ENCODE assay signal across 25 cellular contexts in genomic region chr2:72963423-72964145, GRCh38. TPM values are rescaled to one million over a fixed set of nuclear protein-coding genes. Genes with fewer than 3 reads are reported as not detected.
DNase-seq lines count a peak whose midpoint lies in the region; ATAC-seq and TF ChIP-seq lines count a peak whose summit lies in the region.
"Had no signal": no experiment of that assay in that cellular context is flagged by ENCODE, and none has a peak within 500 bp of the region (broad histone marks: within the 10 kb centered on the region; RNA-seq: fewer than 3 reads in every experiment).

No MANE protein-coding gene starts in this region.

- no peak overlapping the region for H3K4me3 ChIP-seq in H7 (ENCODE audit: insufficient read depth, low read depth, low read length)
- H3K4me3 ChIP-seq in SK-N-SH (ENCODE audit: low read depth in 2 of 2, low read length in 1 of 2) = no peak overlapping the region
- no peak overlapping the region for H3K4me3 ChIP-seq in neural progenitor cell
- no peak overlapping the region for H3K4me3 ChIP-seq in naive thymus-derived CD4-positive, alpha-beta T cell (ENCODE audit: low read length)
- H3K4me3 ChIP-seq: colonic mucosa, Peyer's patch, thoracic aorta had no signal

- intact Hi-C loops in naive thymus-derived CD4-positive, alpha-beta T cell (cut with micrococcal nuclease) = no loop called here

- H3K36me3 Mint-ChIP-seq in neural progenitor cell (peaks cover 3% of the 10 kb centered on the region), type B pancreatic cell (no peaks in the 10 kb centered on the region)
- no peaks in the 10 kb centered on the region for H3K36me3 Mint-ChIP-seq in activated naive CD8-positive, alpha-beta T cell treated with anti-CD3 and anti-CD28 coated beads, Interleukin-2, amount 50 U/mL, for 24 hours (ENCODE audit: low read depth)
- no peaks in the 10 kb centered on the region for H3K36me3 Mint-ChIP-seq in naive thymus-derived CD4-positive, alpha-beta T cell

- WGBS in SK-N-SH (ENCODE audit: low lambda C conversion rate) = 92% methylated on average over 10 of the region's 10 CpGs

- H3K36me3 ChIP-seq in H7 (replicated peaks; ENCODE audit: control insufficient read depth, insufficient read depth, low read length) (no peaks in the 10 kb centered on the region; the same call in 1 of the 2 replicates), SK-N-SH (replicated peaks in 1 of 2; ENCODE audit: control insufficient read depth in 1 of 2, insufficient read depth in 2 of 2, low read length in 1 of 2) (peaks cover 0 to 3% of the 10 kb centered on the region in 2 experiments), neural progenitor cell (no peaks in the 10 kb centered on the region)
- H3K36me3 ChIP-seq in naive thymus-derived CD4-positive, alpha-beta T cell (ENCODE audit: control insufficient read depth in 2 of 3, insufficient read depth in 3 of 3, low read length in 3 of 3) = no peaks in the 10 kb centered on the region
- H3K36me3 ChIP-seq: brain microvascular endothelial cell, colonic mucosa, Peyer's patch, thoracic aorta had no signal

- no peak overlapping the region for H2AFZ ChIP-seq in SK-N-SH (ENCODE audit: low read depth)
- H2AFZ ChIP-seq in neural progenitor cell (replicated peaks) = no peak overlapping the region

- TF ChIP-seq EP300 in SK-N-SH (IDR thresholded peaks at IDR 0.05; ENCODE audit: borderline replicate concordance in 1 of 2, low read depth in 1 of 2, low read length in 1 of 2) = no peak

- no peaks in the 10 kb centered on the region for H3K9me2 ChIP-seq in SK-N-SH

- CTCF ChIA-PET in SK-N-SH (lab: Yijun Ruan, JAX) = interaction anchor here (0.7 to 3.3 kb wide), 9 partner anchors 9 to 249 kb away, joined by 3 to 33 read pairs (median 5); partner anchors contain the start of gene SPR
- CTCF ChIA-PET in naive thymus-derived CD4-positive, alpha-beta T cell (lab: Charles Lee) = no interaction called here

- no peak overlapping the region for H3K27ac Mint-ChIP-seq in neural progenitor cell
- no peak overlapping the region for H3K27ac Mint-ChIP-seq in activated naive CD8-positive, alpha-beta T cell treated with anti-CD3 and anti-CD28 coated beads, Interleukin-2, amount 50 U/mL, for 24 hours
- H3K27ac Mint-ChIP-seq in naive thymus-derived CD4-positive, alpha-beta T cell = no peak overlapping the region
- no peak overlapping the region for H3K27ac Mint-ChIP-seq in type B pancreatic cell
- H3K27ac Mint-ChIP-seq: activated naive CD8-positive, alpha-beta T cell had no signal

- no peaks in the 10 kb centered on the region for H4K20me1 ChIP-seq in SK-N-SH (ENCODE audit: insufficient read depth)
- no peaks in the 10 kb centered on the region for H4K20me1 ChIP-seq in neural progenitor cell (ENCODE audit: low read depth)

- H3K79me2 ChIP-seq in SK-N-SH (ENCODE audit: insufficient read depth) (no peaks in the 10 kb centered on the region), neural progenitor cell (ENCODE audit: low read depth) (no peaks in the 10 kb centered on the region)

- H3K27me3 ChIP-seq in H7 (ENCODE audit: control insufficient read depth, insufficient read depth, low read length) (no peaks in the 10 kb centered on the region), SK-N-SH (ENCODE audit: insufficient read depth) (no peaks in the 10 kb centered on the region), neural progenitor cell (no peaks in the 10 kb centered on the region)
- no peaks in the 10 kb centered on the region for H3K27me3 ChIP-seq in naive thymus-derived CD4-positive, alpha-beta T cell (ENCODE audit: control insufficient read depth in 2 of 2, insufficient read depth in 2 of 2, low read length in 2 of 2)
- H3K27me3 ChIP-seq: brain microvascular endothelial cell, colonic mucosa, neutrophil, Peyer's patch had no signal

- no peak for ATAC-seq in activated naive CD8-positive, alpha-beta T cell treated with anti-CD3 and anti-CD28 coated beads, Interleukin-2, amount 50 U/mL, for 24 hours
- no peak for ATAC-seq in naive thymus-derived CD4-positive, alpha-beta T cell
- ATAC-seq in GM18909 (IDR thresholded peaks at IDR 0.05; ENCODE audit: poor library complexity, unreplicated experiment) = no peak
- ATAC-seq: activated CD4-positive, CD25-positive, alpha-beta regulatory T cell treated with anti-CD3 and anti-CD28 coated beads, Interleukin-2, amount 50 U/mL, for 24 hours; left colon had no signal

- H3K9me3 ChIP-seq in SK-N-SH (no peaks in the 10 kb centered on the region), neural progenitor cell (ENCODE audit: low read depth) (no peaks in the 10 kb centered on the region)
- no peaks in the 10 kb centered on the region for H3K9me3 ChIP-seq in naive thymus-derived CD4-positive, alpha-beta T cell (ENCODE audit: control insufficient read depth in 2 of 3, low read length in 3 of 3)
- H3K9me3 ChIP-seq: colonic mucosa, neutrophil, Peyer's patch, thoracic aorta had no signal

- H3K27me3 Mint-ChIP-seq in neural progenitor cell (ENCODE audit: insufficient read depth, low read depth) (peaks cover 5% of the 10 kb centered on the region), type B pancreatic cell (no peaks in the 10 kb centered on the region)
- H3K27me3 Mint-ChIP-seq in activated naive CD8-positive, alpha-beta T cell treated with anti-CD3 and anti-CD28 coated beads, Interleukin-2, amount 50 U/mL, for 24 hours = no peaks in the 10 kb centered on the region
- H3K27me3 Mint-ChIP-seq in naive thymus-derived CD4-positive, alpha-beta T cell = no peaks in the 10 kb centered on the region
- H3K27me3 Mint-ChIP-seq: activated naive CD8-positive, alpha-beta T cell had no signal

- peaks cover 0 to 7% of the 10 kb centered on the region in 2 experiments; a peak in 1 of 4 replicates for H3K4me1 ChIP-seq in SK-N-SH (ENCODE audit: control insufficient read depth in 1 of 2, insufficient read depth in 2 of 2, low read depth in 1 of 2, low read length in 1 of 2)
- H3K4me1 ChIP-seq in neural progenitor cell = peaks cover 29% of the 10 kb centered on the region
- H3K4me1 ChIP-seq in naive thymus-derived CD4-positive, alpha-beta T cell (ENCODE audit: control insufficient read depth in 2 of 2, insufficient read depth in 2 of 2, low read length in 2 of 2) = no peaks in the 10 kb centered on the region
- H3K4me1 ChIP-seq: colonic mucosa, Peyer's patch had no signal

- DNase-seq in H7 = peak; percentile 94
- DNase-seq in SK-N-SH = peak; percentile 82
- DNase-seq in iPS DF 19.7 (ENCODE audit: low read depth, low spot score) = peak; percentile 89
- DNase-seq in neural progenitor cell (ENCODE audit: low spot score) = peak; percentile 50
- DNase-seq in activated naive CD8-positive, alpha-beta T cell treated with anti-CD3 and anti-CD28 coated beads, Interleukin-2, amount 50 U/mL, for 24 hours = no peak
- DNase-seq in naive thymus-derived CD4-positive, alpha-beta T cell = no peak
- DNase-seq in type B pancreatic cell (ENCODE audit: extremely low spot score, unreplicated experiment) = no peak
- DNase-seq: activated CD8-positive, alpha-beta memory T cell treated with anti-CD3 and anti-CD28 coated beads for 24 hours; activated T-cell treated with anti-CD3 and anti-CD28 coated beads, Interleukin-2, amount 50 U/mL, for 48 hours; brain microvascular endothelial cell; colonic mucosa; COR-L47; left colon; NCI-H146; NCI-H2171 treated with DMSO at 0.1 percent for 48 hours; NCI-H774; retina; T1000 had no signal

- H3F3A ChIP-seq in SK-N-SH (replicated peaks; ENCODE audit: insufficient read depth) (no peaks in the 10 kb centered on the region), neural progenitor cell (ENCODE audit: low read depth) (peaks cover 5% of the 10 kb centered on the region)

- TF ChIP-seq CTCF in SK-N-SH (IDR thresholded peaks at IDR 0.05) (no peak), neural progenitor cell (IDR thresholded peaks at IDR 0.05) (no peak), type B pancreatic cell (conservative IDR thresholded peaks at IDR 0.05) (no peak)

- H3K4me2 ChIP-seq in SK-N-SH (no peak overlapping the region), neural progenitor cell (peak overlapping the region; percentile 55)

- POLR2A ChIA-PET in SK-N-SH (lab: Yijun Ruan, JAX) = no interaction called here
- POLR2A ChIA-PET in naive thymus-derived CD4-positive, alpha-beta T cell (lab: Charles Lee) = interaction anchor here (0.6 kb wide), 1 partner anchor 1194 kb away, joined by 3 read pairs; no protein-coding TSS in a partner anchor

- H3K9me3 Mint-ChIP-seq in neural progenitor cell (peaks cover 2% of the 10 kb centered on the region), type B pancreatic cell (no peaks in the 10 kb centered on the region)
- H3K9me3 Mint-ChIP-seq in activated naive CD8-positive, alpha-beta T cell treated with anti-CD3 and anti-CD28 coated beads, Interleukin-2, amount 50 U/mL, for 24 hours = no peaks in the 10 kb centered on the region
- no peaks in the 10 kb centered on the region for H3K9me3 Mint-ChIP-seq in naive thymus-derived CD4-positive, alpha-beta T cell

- no peak overlapping the region for H3K9ac ChIP-seq in SK-N-SH
- H3K9ac ChIP-seq in neural progenitor cell = no peak overlapping the region

- H3K4me1 Mint-ChIP-seq in neural progenitor cell (peaks cover 11% of the 10 kb centered on the region), type B pancreatic cell (ENCODE audit: unreplicated experiment) (peaks cover 5% of the 10 kb centered on the region)
- no peaks in the 10 kb centered on the region for H3K4me1 Mint-ChIP-seq in activated naive CD8-positive, alpha-beta T cell treated with anti-CD3 and anti-CD28 coated beads, Interleukin-2, amount 50 U/mL, for 24 hours
- H3K4me1 Mint-ChIP-seq in naive thymus-derived CD4-positive, alpha-beta T cell = peaks cover 0 to 12% (median 0%) of the 10 kb centered on the region in 7 donors

- H3K27ac ChIP-seq in SK-N-SH (ENCODE audit: low read depth in 2 of 2, low read length in 1 of 2) (no peak overlapping the region), neural progenitor cell (no peak overlapping the region)
- no peak overlapping the region for H3K27ac ChIP-seq in naive thymus-derived CD4-positive, alpha-beta T cell (ENCODE audit: low read depth, low read length)
- H3K27ac ChIP-seq: brain microvascular endothelial cell, colonic mucosa, neutrophil, Peyer's patch, thoracic aorta had no signal

- H3K4me3 Mint-ChIP-seq in neural progenitor cell (no peak overlapping the region), type B pancreatic cell (no peak overlapping the region)
- no peak overlapping the region for H3K4me3 Mint-ChIP-seq in activated naive CD8-positive, alpha-beta T cell treated with anti-CD3 and anti-CD28 coated beads, Interleukin-2, amount 50 U/mL, for 24 hours
- no peak overlapping the region for H3K4me3 Mint-ChIP-seq in naive thymus-derived CD4-positive, alpha-beta T cell
- H3K4me3 Mint-ChIP-seq: activated naive CD8-positive, alpha-beta T cell had no signal

- TF ChIP-seq RAD21 in SK-N-SH (IDR thresholded peaks at IDR 0.05; ENCODE audit: low read length) = no peak

TF ChIP-seq in SK-N-SH, 30 proteins besides CTCF, POLR2A, EP300 and RAD21:
- TF ChIP-seq FOXJ3 (CRISPR knock-in tag; IDR thresholded peaks at IDR 0.05) (no peak), TCF12 (IDR thresholded peaks at IDR 0.05) (no peak)

RNA-seq across cellular contexts. Expression of gene EMX1, which starts 46.3 kb away (rescaled TPM):
- 0.28 and 1.6 TPM in 2 replicates for total RNA-seq in H7 (2014; rRNA removed; shearing (Covaris generic))
- not detected in 2 replicates for polyA plus RNA-seq in SK-N-SH (2012; rRNA removed)
- not detected in 2 replicates for polyA plus RNA-seq in SK-N-SH (2012; cell fraction: cytosol; rRNA removed)
- not detected in 2 replicates for polyA plus RNA-seq in SK-N-SH (2012; cell fraction: nucleus; rRNA removed)
- total RNA-seq in neural progenitor cell (ENCODE audit: low replicate concordance) (0.43 and 7.3 TPM in 2 replicates), type B pancreatic cell (ENCODE audit: low replicate concordance) (0.71 and 0.97 TPM in 2 replicates)
- not detected for total RNA-seq in naive thymus-derived CD4-positive, alpha-beta T cell
- not detected for polyA plus RNA-seq in naive thymus-derived CD4-positive, alpha-beta T cell
- total RNA-seq: mononuclear cell, thoracic aorta had no signal

Comparison
In these comparisons a context has a peak if more than half of its experiments do, and no peak if none do; other contexts are left out.
1. DNase-seq: peak in H7 (single experiment), SK-N-SH (single experiment), iPS DF 19.7 (single experiment) and neural progenitor cell (single experiment); none in activated naive CD8-positive, alpha-beta T cell treated with anti-CD3 and anti-CD28 coated beads, Interleukin-2, amount 50 U/mL, for 24 hours (single experiment), naive thymus-derived CD4-positive, alpha-beta T cell (0 of 9) and type B pancreatic cell (single experiment).